1 cellular context compared by ENCODE assay signal in genomic region chr20:33945391-33946079, GRCh38.
TF ChIP-seq lines count a peak whose summit lies in the region.

No MANE protein-coding gene starts in this region.

TF ChIP-seq in HepG2, 621 proteins besides CTCF, POLR2A, EP300 and RAD21 (continued from another document and continues in another):
- TF ChIP-seq ZBTB37 (CRISPR knock-in tag; IDR thresholded peaks at IDR 0.05) (no peak), BRD4 (CRISPR knock-in tag; IDR thresholded peaks at IDR 0.05) (no peak), MTF1 (CRISPR knock-in tag; IDR thresholded peaks at IDR 0.05) (no peak), ZNF740 (CRISPR knock-in tag; IDR thresholded peaks at IDR 0.05) (no peak), CBX1 (IDR thresholded peaks at IDR 0.05; ENCODE audit: low read depth) (no peak), USF2 (IDR thresholded peaks at IDR 0.05; ENCODE audit: low read depth, low read length) (no peak), USF2 (CRISPR knock-in tag; IDR thresholded peaks at IDR 0.05; ENCODE audit: borderline replicate concordance) (no peak), ZNF432 (CRISPR knock-in tag; IDR thresholded peaks at IDR 0.05; ENCODE audit: borderline replicate concordance) (no peak), CBFB (CRISPR knock-in tag; IDR thresholded peaks at IDR 0.05) (no peak), ZNF781 (CRISPR knock-in tag; IDR thresholded peaks at IDR 0.05; ENCODE audit: borderline replicate concordance, not compliant biosample characterization) (no peak), SMAD3 (CRISPR knock-in tag; IDR thresholded peaks at IDR 0.05) (peak; percentile 25; the same call in 1 of the 2 replicates), SRY (CRISPR knock-in tag; IDR thresholded peaks at IDR 0.05) (no peak), KDM5A (IDR thresholded peaks at IDR 0.05; ENCODE audit: borderline replicate concordance, low read length) (no peak), ZNF580 (CRISPR knock-in tag; IDR thresholded peaks at IDR 0.05; ENCODE audit: borderline replicate concordance, low read depth) (no peak), ZBTB42 (CRISPR knock-in tag; IDR thresholded peaks at IDR 0.05) (no peak), REST (IDR thresholded peaks at IDR 0.05; ENCODE audit: borderline replicate concordance in 1 of 2, low read depth in 1 of 2, low read length in 2 of 2) (no peak), ZNF713 (CRISPR knock-in tag; IDR thresholded peaks at IDR 0.05) (no peak), ZNF570 (CRISPR knock-in tag; IDR thresholded peaks at IDR 0.05; ENCODE audit: borderline replicate concordance) (no peak), HMG20B (CRISPR knock-in tag; conservative IDR thresholded peaks at IDR 0.05) (no peak), ZBTB7B (CRISPR knock-in tag; IDR thresholded peaks at IDR 0.05) (no peak), KMT2A (CRISPR knock-in tag; IDR thresholded peaks at IDR 0.05) (no peak), FOXK2 (IDR thresholded peaks at IDR 0.05) (no peak), MYNN (CRISPR knock-in tag; IDR thresholded peaks at IDR 0.05; ENCODE audit: low read depth) (no peak), THAP11 (CRISPR knock-in tag; IDR thresholded peaks at IDR 0.05) (peak; percentile 53; the same call in 1 of the 2 replicates), ZNF350 (CRISPR knock-in tag; IDR thresholded peaks at IDR 0.05; ENCODE audit: borderline replicate concordance, low read depth) (no peak), HCFC1 (IDR thresholded peaks at IDR 0.05; ENCODE audit: low read depth, low read length) (no peak), IRX3 (CRISPR knock-in tag; IDR thresholded peaks at IDR 0.05; ENCODE audit: borderline replicate concordance, low read depth) (no peak), NAIF1 (CRISPR knock-in tag; IDR thresholded peaks at IDR 0.05; ENCODE audit: borderline replicate concordance) (no peak), ZBTB49 (CRISPR knock-in tag; IDR thresholded peaks at IDR 0.05; ENCODE audit: borderline replicate concordance) (no peak), ETV6 (CRISPR knock-in tag; conservative IDR thresholded peaks at IDR 0.05) (no peak), KMT2B (CRISPR knock-in tag; IDR thresholded peaks at IDR 0.05) (no peak), PRDM4 (CRISPR knock-in tag; IDR thresholded peaks at IDR 0.05; ENCODE audit: borderline replicate concordance) (no peak), ZNF7 (CRISPR knock-in tag; IDR thresholded peaks at IDR 0.05) (no peak), BCL6 (CRISPR knock-in tag; IDR thresholded peaks at IDR 0.05) (no peak), CEBPB (IDR thresholded peaks at IDR 0.05; ENCODE audit: borderline replicate concordance, low read depth, low read length) (peak; percentile 93), NFAT5 (CRISPR knock-in tag; IDR thresholded peaks at IDR 0.05) (no peak), MED1 (CRISPR knock-in tag; IDR thresholded peaks at IDR 0.05) (no peak), SAP130 (CRISPR knock-in tag; IDR thresholded peaks at IDR 0.05; ENCODE audit: low read depth) (0 out of 2 replicates have a peak, but pooled peaks have one; percentile 11), ZNF800 (CRISPR knock-in tag; IDR thresholded peaks at IDR 0.05) (no peak), ZNF737 (CRISPR knock-in tag; IDR thresholded peaks at IDR 0.05; ENCODE audit: borderline replicate concordance) (no peak), SNAI1 (CRISPR knock-in tag; IDR thresholded peaks at IDR 0.05; ENCODE audit: borderline replicate concordance) (no peak), TEF (CRISPR knock-in tag; IDR thresholded peaks at IDR 0.05) (no peak), SRSF4 (IDR thresholded peaks at IDR 0.05; ENCODE audit: low read depth, low read length, poor library complexity, severe bottlenecking) (no peak)
